ENCODE assay signal across 15 cellular contexts in the genomic region with DNA sequence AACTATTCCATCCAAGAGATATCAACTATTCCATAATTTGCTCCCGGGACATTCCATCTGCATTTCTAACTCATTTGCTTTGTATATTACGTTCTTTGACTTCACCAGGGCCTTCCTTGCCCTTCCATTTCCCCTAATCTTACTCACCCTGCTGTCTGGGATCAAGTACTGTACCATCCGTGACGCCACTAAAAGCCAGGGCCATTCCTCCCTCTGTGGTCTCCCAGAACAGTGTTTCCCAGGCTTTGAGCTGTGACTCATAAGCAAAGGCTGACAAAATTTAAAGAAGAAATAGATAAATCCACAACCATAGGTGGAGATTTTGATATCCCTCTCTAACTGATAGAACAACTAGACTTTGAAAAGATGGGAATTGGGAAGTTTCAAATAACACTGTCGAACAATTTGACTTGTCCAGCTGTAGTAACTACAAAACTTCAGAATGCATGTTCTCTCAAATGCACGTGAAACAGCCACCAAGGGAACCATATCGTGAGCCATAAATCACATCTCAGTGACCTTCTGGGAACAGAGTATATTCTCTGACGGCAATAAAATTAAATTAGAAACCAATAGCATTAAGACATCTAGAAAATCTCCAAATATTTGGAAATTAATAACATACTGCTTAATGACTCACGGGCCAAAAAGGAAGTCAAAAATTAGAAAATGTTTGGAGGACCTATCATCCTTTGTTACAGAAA.
DNase-seq lines count a peak whose midpoint lies in the region; ATAC-seq and TF ChIP-seq lines count a peak whose summit lies in the region.
"Had no signal": no experiment of that assay in that cellular context is flagged by ENCODE, and none has a peak within 500 bp of the region (broad histone marks: within the 10 kb centered on the region; RNA-seq: fewer than 3 reads in every experiment).

No MANE protein-coding gene starts in this region.

- no peak overlapping the region for H3K27ac ChIP-seq in tibial nerve
- H3K27ac ChIP-seq: lower lobe of right lung, suprapubic skin had no signal

- H3K27me3 ChIP-seq in skeletal muscle satellite cell (ENCODE audit: control insufficient read depth, insufficient read depth, low read length) = no peaks in the 10 kb centered on the region
- H3K27me3 ChIP-seq in tibial nerve = no peaks in the 10 kb centered on the region
- H3K27me3 ChIP-seq: suprapubic skin had no signal

- TF ChIP-seq EP300 in tibial nerve (IDR thresholded peaks at IDR 0.05) = no peak

- WGBS in tibial nerve, 2 donors = 75 to 77% methylated on average over 9 of the region's 9 CpGs

- H3K4me3 ChIP-seq in fibroblast of mammary gland (ENCODE audit: control insufficient read depth, low read depth, low read length) = no peak overlapping the region
- no peak overlapping the region for H3K4me3 ChIP-seq in skeletal muscle satellite cell (ENCODE audit: low read length)
- H3K4me3 ChIP-seq in tibial nerve = no peak overlapping the region
- H3K4me3 ChIP-seq: lower lobe of right lung, skin epidermis, suprapubic skin had no signal

- H3K27ac Mint-ChIP-seq in stimulated activated naive B cell treated with anti-CD40 and anti-IgM and Interleukin-4, amounts not matched to agents 10 μg/mL and 1 μg/mL and 100 μg/mL, for 72 hours = no peak overlapping the region
- H3K27ac Mint-ChIP-seq: activated CD4-positive, alpha-beta memory T cell treated with anti-CD3 and anti-CD28 coated beads, Interleukin-2, amount 10 ng/mL, durations not matched to agents 7 days and 5 days had no signal

- H3K9ac ChIP-seq in skeletal muscle satellite cell (ENCODE audit: low read depth, low read length) = peak overlapping the region; percentile 71

- H3K9me3 Mint-ChIP-seq in stimulated activated naive B cell treated with anti-CD40 and anti-IgM and Interleukin-4, amounts not matched to agents 10 μg/mL and 1 μg/mL and 100 μg/mL, for 72 hours = no peaks in the 10 kb centered on the region
- H3K9me3 Mint-ChIP-seq: activated CD4-positive, alpha-beta memory T cell treated with anti-CD3 and anti-CD28 coated beads, Interleukin-2, amount 10 ng/mL, durations not matched to agents 7 days and 5 days had no signal

- DNase-seq in GM04504 (ENCODE audit: low read depth) (peak; percentile 87), T1000 (lab: John Stamatoyannopoulos, UW) (peak; percentile 42), fibroblast of mammary gland (ENCODE audit: low read depth) (peak; percentile 99), activated gamma-delta T cell (lab: John Stamatoyannopoulos, UW) (no peak), GM13976 (ENCODE audit: low spot score) (no peak), tibial nerve (ENCODE audit: low spot score in 2 of 2) (no peak)
- no peak for DNase-seq in stimulated activated naive B cell treated with anti-CD40 and anti-IgM and Interleukin-4, amounts not matched to agents 10 μg/mL and 1 μg/mL and 100 μg/mL, for 72 hours
- DNase-seq: activated CD4-positive, alpha-beta memory T cell treated with anti-CD3 and anti-CD28 coated beads, Interleukin-2, amount 10 ng/mL, durations not matched to agents 7 days and 5 days; lower lobe of right lung; NCI-H1436 treated with DMSO at 0.1 percent for 48 hours; NCI-H69 had no signal

- H3K4me1 ChIP-seq in skeletal muscle satellite cell (ENCODE audit: control insufficient read depth, insufficient read depth, low read length) (peaks cover 35% of the 10 kb centered on the region), tibial nerve (peaks cover 0 to 18% (median 4%) of the 10 kb centered on the region in 4 donors)
- H3K4me1 ChIP-seq: lower lobe of right lung had no signal

- no peaks in the 10 kb centered on the region for H3K4me1 Mint-ChIP-seq in stimulated activated naive B cell treated with anti-CD40 and anti-IgM and Interleukin-4, amounts not matched to agents 10 μg/mL and 1 μg/mL and 100 μg/mL, for 72 hours
- H3K4me1 Mint-ChIP-seq: activated CD4-positive, alpha-beta memory T cell treated with anti-CD3 and anti-CD28 coated beads, Interleukin-2, amount 10 ng/mL, durations not matched to agents 7 days and 5 days had no signal

- H3K27me3 Mint-ChIP-seq in stimulated activated naive B cell treated with anti-CD40 and anti-IgM and Interleukin-4, amounts not matched to agents 10 μg/mL and 1 μg/mL and 100 μg/mL, for 72 hours = peaks cover 0 to 16% of the 10 kb centered on the region in 2 donors

- H3K9me3 ChIP-seq in skeletal muscle satellite cell (replicated peaks; ENCODE audit: low read length) (no peaks in the 10 kb centered on the region), tibial nerve (no peaks in the 10 kb centered on the region)
- H3K9me3 ChIP-seq: lower lobe of right lung, suprapubic skin had no signal

- peak; percentile 21 for TF ChIP-seq CTCF in fibroblast of mammary gland (conservative IDR thresholded peaks at IDR 0.05; ENCODE audit: control insufficient read depth, insufficient read depth, low read depth, low read length)
- TF ChIP-seq CTCF in GM13976 (IDR thresholded peaks at IDR 0.05; ENCODE audit: borderline replicate concordance, control extremely low read depth, extremely low read depth, insufficient read depth, missing control alignments) = no peak
- TF ChIP-seq CTCF in tibial nerve (IDR thresholded peaks at IDR 0.05) = no peak

- in situ Hi-C loops in GM13976 (cut with MboI; ENCODE audit: low sequenced_read_pairs, unreplicated experiment) = no loop called here

- peak overlapping the region; percentile 45 for H3K4me2 ChIP-seq in skeletal muscle satellite cell (ENCODE audit: low read length)

- no peak for TF ChIP-seq POLR2A in tibial nerve (IDR thresholded peaks at IDR 0.05)

- no peak for ATAC-seq in stimulated activated naive B cell treated with anti-CD40 and anti-IgM and Interleukin-4, amounts not matched to agents 10 μg/mL and 1 μg/mL and 100 μg/mL, for 72 hours (replicated peaks)
- ATAC-seq: lower lobe of right lung, Right ventricle myocardium inferior had no signal

- no peak overlapping the region for H3K4me3 Mint-ChIP-seq in stimulated activated naive B cell treated with anti-CD40 and anti-IgM and Interleukin-4, amounts not matched to agents 10 μg/mL and 1 μg/mL and 100 μg/mL, for 72 hours
- H3K4me3 Mint-ChIP-seq: activated CD4-positive, alpha-beta memory T cell treated with anti-CD3 and anti-CD28 coated beads, Interleukin-2, amount 10 ng/mL, durations not matched to agents 7 days and 5 days had no signal

- H3K36me3 ChIP-seq in skeletal muscle satellite cell (ENCODE audit: insufficient read depth, low read length) (no peaks in the 10 kb centered on the region), tibial nerve (no peaks in the 10 kb centered on the region)
- H3K36me3 ChIP-seq: lower lobe of right lung, suprapubic skin had no signal

- H3K36me3 Mint-ChIP-seq in stimulated activated naive B cell treated with anti-CD40 and anti-IgM and Interleukin-4, amounts not matched to agents 10 μg/mL and 1 μg/mL and 100 μg/mL, for 72 hours = no peaks in the 10 kb centered on the region

Comparison
In these comparisons a context has a peak if more than half of its experiments do, and no peak if none do; other contexts are left out.
1. DNase-seq: peak in GM04504 (single experiment), T1000 (single experiment) and fibroblast of mammary gland (single experiment); none in activated gamma-delta T cell (single experiment), stimulated activated naive B cell treated with anti-CD40 and anti-IgM and Interleukin-4, amounts not matched to agents 10 μg/mL and 1 μg/mL and 100 μg/mL, for 72 hours (single experiment), GM13976 (single experiment) and tibial nerve (0 of 2).